In the genomic region with DNA sequence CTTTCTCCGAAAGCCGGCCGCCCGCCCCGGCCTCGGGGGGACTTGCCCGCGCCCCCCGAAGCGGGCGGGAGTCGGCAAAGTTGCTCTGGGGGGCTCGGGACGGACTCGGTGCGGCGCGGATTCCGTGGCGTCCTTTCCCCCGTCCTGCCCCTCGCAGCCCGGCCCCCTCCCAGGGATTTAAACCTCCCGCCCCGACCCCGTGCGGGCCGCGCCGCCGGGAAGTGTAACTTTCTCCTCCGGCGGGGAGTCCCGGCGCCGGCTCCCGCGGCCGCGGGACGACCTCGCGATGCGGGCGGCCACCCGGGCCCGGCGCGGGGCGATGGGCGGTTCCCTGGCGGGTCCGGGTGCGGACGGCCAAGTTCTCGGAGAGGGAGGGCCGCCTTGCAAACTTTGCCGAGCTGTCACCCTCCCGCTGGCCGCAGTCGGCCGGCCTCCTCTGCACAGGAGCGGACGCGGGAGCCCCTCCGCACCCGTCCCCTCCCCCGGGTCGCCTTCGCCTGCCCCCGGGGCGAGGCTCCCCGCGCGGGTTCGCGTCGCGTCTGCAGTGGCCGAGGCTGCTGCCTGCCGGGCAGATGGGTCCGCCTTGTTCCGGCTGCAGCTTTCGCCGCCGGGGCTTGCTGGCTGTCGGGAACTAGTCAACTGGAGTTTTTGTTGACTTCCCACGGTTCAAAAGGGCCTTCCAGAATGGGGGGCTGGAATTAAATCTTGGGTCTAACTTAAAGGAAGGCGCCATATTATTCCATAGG, we compare ENCODE assay signal across 8 cellular contexts. TPM values are rescaled to one million over a fixed set of nuclear protein-coding genes. Genes with fewer than 3 reads are reported as not detected.
DNase-seq lines count a peak whose midpoint lies in the region; ATAC-seq and TF ChIP-seq lines count a peak whose summit lies in the region.

No MANE protein-coding gene starts in this region.

- H3K27ac ChIP-seq in ectodermal cell (ENCODE audit: insufficient read depth, low read depth, low read length, poor library complexity, severe bottlenecking) = peak overlapping the region; percentile 45

- peaks cover 10% of the 10 kb centered on the region for H3K27me3 Mint-ChIP-seq in activated CD4-positive, alpha-beta T cell treated with anti-CD3 and anti-CD28 coated beads for 36 hours
- H3K27me3 Mint-ChIP-seq in memory B cell = no peaks in the 10 kb centered on the region
- peaks cover 23% of the 10 kb centered on the region for H3K27me3 Mint-ChIP-seq in stimulated activated naive CD8-positive, alpha-beta T cell treated with anti-CD3 and anti-CD28 coated beads, Interleukin-15, amount 100 ng/mL, for 72 hours

- intact Hi-C loops in activated CD4-positive, alpha-beta T cell treated with anti-CD3 and anti-CD28 coated beads for 36 hours (cut with DNase I, micrococcal nuclease) = loop anchor here (2.0 to 5.0 kb wide), 10 partner anchors 77 to 975 kb away; a partner anchor contains a TSS

- POLR2A ChIA-PET in activated CD4-positive, alpha-beta T cell treated with anti-CD3 and anti-CD28 coated beads for 36 hours (lab: Charles Lee) = no interaction called here

- peaks cover 25% of the 10 kb centered on the region for H3K4me1 Mint-ChIP-seq in activated CD4-positive, alpha-beta T cell treated with anti-CD3 and anti-CD28 coated beads for 36 hours
- peaks cover 23% of the 10 kb centered on the region for H3K4me1 Mint-ChIP-seq in memory B cell
- H3K4me1 Mint-ChIP-seq in stimulated activated naive CD8-positive, alpha-beta T cell treated with anti-CD3 and anti-CD28 coated beads, Interleukin-15, amount 100 ng/mL, for 72 hours = peaks cover 36% of the 10 kb centered on the region

- H3K36me3 Mint-ChIP-seq in activated CD4-positive, alpha-beta T cell treated with anti-CD3 and anti-CD28 coated beads for 36 hours (ENCODE audit: low read depth) = peaks cover 3% of the 10 kb centered on the region
- no peaks in the 10 kb centered on the region for H3K36me3 Mint-ChIP-seq in memory B cell

- 0% methylated on average over 89 of the region's 89 CpGs for WGBS in ectodermal cell, 2 experiments

- TF ChIP-seq CTCF in HFF-Myc (IDR thresholded peaks at IDR 0.05; ENCODE audit: low read depth, low read length, missing control alignments) = no peak

- no peaks in the 10 kb centered on the region for H3K27me3 ChIP-seq in ectodermal cell (ENCODE audit: control insufficient read depth, insufficient read depth, low read length, poor library complexity, severe bottlenecking)

- peak overlapping the region; percentile 82 for H3K4me3 Mint-ChIP-seq in activated CD4-positive, alpha-beta T cell treated with anti-CD3 and anti-CD28 coated beads for 36 hours
- H3K4me3 Mint-ChIP-seq in memory B cell = peak overlapping the region; percentile 84
- peak overlapping the region; percentile 86 to 88 for H3K4me3 Mint-ChIP-seq in stimulated activated naive CD8-positive, alpha-beta T cell treated with anti-CD3 and anti-CD28 coated beads, Interleukin-15, amount 100 ng/mL, for 72 hours

- H3K9me3 ChIP-seq in ectodermal cell (ENCODE audit: control insufficient read depth, low read length) = no peaks in the 10 kb centered on the region

- no peak for ATAC-seq in activated CD4-positive, alpha-beta T cell treated with anti-CD3 and anti-CD28 coated beads for 36 hours
- ATAC-seq in memory B cell (ENCODE audit: low read depth) (no peak), HG02759 (IDR thresholded peaks at IDR 0.05; ENCODE audit: unreplicated experiment) (no peak)
- ATAC-seq in stimulated activated naive CD8-positive, alpha-beta T cell treated with anti-CD3 and anti-CD28 coated beads, Interleukin-15, amount 100 ng/mL, for 72 hours = no peak

- H3K4me1 ChIP-seq in ectodermal cell (ENCODE audit: control insufficient read depth, insufficient read depth, low read length) = peaks cover 12% of the 10 kb centered on the region

- DNase-seq in AG20443 (ENCODE audit: low spot score) (peak; percentile 61), HFF-Myc (ENCODE audit: extremely low read depth, low read depth) (no peak), memory B cell (ENCODE audit: low spot score in 2 of 2) (peak; percentile 26 to 44), NCI-H524 treated with DMSO at 0.1 percent for 48 hours (lab: John Stamatoyannopoulos, UW) (no peak)
- peak; percentile 54 for DNase-seq in activated CD4-positive, alpha-beta T cell treated with anti-CD3 and anti-CD28 coated beads for 36 hours
- DNase-seq in stimulated activated naive CD8-positive, alpha-beta T cell treated with anti-CD3 and anti-CD28 coated beads, Interleukin-15, amount 100 ng/mL, for 72 hours = peak; percentile 21 to 36

- H3K4me3 ChIP-seq in HFF-Myc (replicated peaks; ENCODE audit: low read depth, low read length) (peak overlapping the region; percentile 81), ectodermal cell (ENCODE audit: insufficient read depth, low read depth, low read length) (peak overlapping the region; percentile 91)

- H3K36me3 ChIP-seq in ectodermal cell (ENCODE audit: control insufficient read depth, insufficient read depth, low read length) = no peaks in the 10 kb centered on the region

- CTCF ChIA-PET in activated CD4-positive, alpha-beta T cell treated with anti-CD3 and anti-CD28 coated beads for 36 hours (lab: Charles Lee) = interaction anchor here (1.3 kb wide), 1 partner anchor 203 kb away, joined by 4 read pairs; no protein-coding TSS in a partner anchor

- no peaks in the 10 kb centered on the region for H3K9me3 Mint-ChIP-seq in activated CD4-positive, alpha-beta T cell treated with anti-CD3 and anti-CD28 coated beads for 36 hours (ENCODE audit: low read depth)
- H3K9me3 Mint-ChIP-seq in memory B cell = no peaks in the 10 kb centered on the region
- H3K9me3 Mint-ChIP-seq in stimulated activated naive CD8-positive, alpha-beta T cell treated with anti-CD3 and anti-CD28 coated beads, Interleukin-15, amount 100 ng/mL, for 72 hours = no peaks in the 10 kb centered on the region

- peak overlapping the region; percentile 37 for H3K27ac Mint-ChIP-seq in activated CD4-positive, alpha-beta T cell treated with anti-CD3 and anti-CD28 coated beads for 36 hours
- H3K27ac Mint-ChIP-seq in memory B cell = no peak overlapping the region
- H3K27ac Mint-ChIP-seq in stimulated activated naive CD8-positive, alpha-beta T cell treated with anti-CD3 and anti-CD28 coated beads, Interleukin-15, amount 100 ng/mL, for 72 hours = peak overlapping the region; percentile 38 to 69

RNA-seq across cellular contexts. Expression of a gene that starts 0.8 kb away (rescaled TPM):
- 10 to 100 TPM; 11.3 to 11.4 TPM for total RNA-seq in activated CD4-positive, alpha-beta T cell treated with anti-CD3 and anti-CD28 coated beads for 36 hours
- polyA plus RNA-seq in ectodermal cell (2013, experiment 1 of 4) = 98.7 TPM
- 107 TPM for polyA plus RNA-seq in ectodermal cell (2013, experiment 2 of 4)
- 90.0 TPM for polyA plus RNA-seq in ectodermal cell (2013, experiment 3 of 4)
- 105 TPM for polyA plus RNA-seq in ectodermal cell (2013, experiment 4 of 4)

RNA-seq across cellular contexts. Expression of a gene that starts 40.9 kb away (rescaled TPM):
- total RNA-seq in activated CD4-positive, alpha-beta T cell treated with anti-CD3 and anti-CD28 coated beads for 36 hours = 10 to 100 TPM; 51.6 to 61.9 TPM
- polyA plus RNA-seq in ectodermal cell (2013, experiment 1 of 4) = 75.0 TPM
- 59.8 TPM for polyA plus RNA-seq in ectodermal cell (2013, experiment 2 of 4)
- 46.1 TPM for polyA plus RNA-seq in ectodermal cell (2013, experiment 3 of 4)
- polyA plus RNA-seq in ectodermal cell (2013, experiment 4 of 4) = 52.4 TPM

Comparison
In these comparisons a context has a peak if more than half of its experiments do, and no peak if none do; other contexts are left out.
1. DNase-seq: peak in AG20443 (single experiment), activated CD4-positive, alpha-beta T cell treated with anti-CD3 and anti-CD28 coated beads for 36 hours (single experiment), memory B cell (2 of 2) and stimulated activated naive CD8-positive, alpha-beta T cell treated with anti-CD3 and anti-CD28 coated beads, Interleukin-15, amount 100 ng/mL, for 72 hours (2 of 2); none in HFF-Myc (single experiment) and NCI-H524 treated with DMSO at 0.1 percent for 48 hours (single experiment).
2. Peak in every context shown above with its lines, with median percentiles within 50 percentile points of each other: H3K4me3 Mint-ChIP-seq.